Comparison of ENCODE assay signal across 23 cellular contexts in the genomic region with DNA sequence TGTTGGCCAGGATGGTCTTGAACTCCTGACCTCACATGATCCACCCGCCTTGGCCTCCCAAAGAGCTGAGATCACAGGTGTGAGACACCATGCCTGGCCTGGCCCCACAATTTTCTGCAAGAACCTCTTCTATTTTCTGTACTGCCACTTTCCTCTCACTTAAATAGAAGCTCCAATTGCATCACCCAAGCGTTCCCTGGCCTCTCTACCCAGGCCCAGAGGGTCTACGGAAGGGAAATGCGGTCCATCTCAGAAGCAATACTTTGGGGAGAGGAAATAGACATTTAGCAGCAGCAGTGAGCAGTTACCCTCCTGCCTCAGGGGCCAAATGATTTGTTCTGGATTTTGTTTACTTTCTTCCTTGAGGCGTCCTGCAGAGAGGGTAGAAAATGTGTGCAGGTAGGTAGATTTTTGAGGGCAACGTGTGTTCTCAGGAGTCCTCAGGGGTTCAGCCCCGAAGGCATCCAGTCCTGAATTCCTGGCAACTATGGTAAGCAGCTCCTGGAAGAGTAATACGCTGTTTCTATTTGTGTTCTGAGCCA. TPM values are rescaled to one million over a fixed set of nuclear protein-coding genes. Genes with fewer than 3 reads are reported as not detected.
"Had no signal": no experiment of that assay in that cellular context is flagged by ENCODE, and none has a peak within 500 bp of the region (broad histone marks: within the 10 kb centered on the region; RNA-seq: fewer than 3 reads in every experiment).

No MANE protein-coding gene starts in this region.

- H3K36me3 ChIP-seq: cardiac muscle cell, pancreas, thyroid gland, uterus had no signal

- H3K27ac ChIP-seq: cardiac muscle cell, pancreas, thyroid gland, uterus had no signal

- H3K4me1 Mint-ChIP-seq: activated B cell treated with CpG ODN at 0.5 μM for 24 hours; activated CD8-positive, alpha-beta memory T cell treated with anti-CD3 and anti-CD28 coated beads, Interleukin-2, amount 10 ng/mL, durations not matched to agents 7 days and 5 days; activated naive CD8-positive, alpha-beta T cell treated with anti-CD3 and anti-CD28 coated beads, Interleukin-2, amount 10 ng/mL, durations not matched to agents 7 days and 5 days; immature natural killer cell; naive thymus-derived CD4-positive, alpha-beta T cell had no signal

- DNase-seq: activated B cell treated with CpG ODN at 0.5 μM for 24 hours; activated CD4-positive, alpha-beta memory T cell treated with anti-CD3 and anti-CD28 coated beads for 36 hours; activated CD4-positive, alpha-beta T cell treated with anti-CD3 and anti-CD28 coated beads for 4 hours; activated CD8-positive, alpha-beta memory T cell treated with anti-CD3 and anti-CD28 coated beads, Interleukin-2, amount 10 ng/mL, durations not matched to agents 7 days and 5 days; activated naive CD4-positive, alpha-beta T cell treated with Interleukin-2 at 50 U/mL for 16 hours; activated naive CD8-positive, alpha-beta T cell treated with anti-CD3 and anti-CD28 coated beads, Interleukin-2, amount 10 ng/mL, durations not matched to agents 7 days and 5 days; amygdala; dermis blood vessel endothelial cell; effector memory CD4-positive, alpha-beta T cell; esophagus squamous epithelium; immature natural killer cell; mesenchymal stem cell; naive thymus-derived CD4-positive, alpha-beta T cell; pancreas; stimulated activated CD4-positive, alpha-beta T cell treated with anti-CD3 and anti-CD28 coated beads, Interleukin-12 subunit alpha, Interleukin-12 subunit beta, amount 100 ng/mL, for 4 hours; stimulated activated CD4-positive, alpha-beta T cell treated with anti-CD3 and anti-CD28 coated beads, Interleukin-1b, Interleukin-23, amount 100 ng/mL, for 48 hours; stimulated activated naive CD4-positive, alpha-beta T cell treated with Interleukin-2 at 50 U/mL for 16 hours; thyroid gland; uterus had no signal

- H3K9me3 ChIP-seq: esophagus squamous epithelium, pancreas, thyroid gland, uterus had no signal

- ATAC-seq: activated CD8-positive, alpha-beta memory T cell treated with anti-CD3 and anti-CD28 coated beads, Interleukin-2, amount 10 ng/mL, durations not matched to agents 7 days and 5 days; naive thymus-derived CD4-positive, alpha-beta T cell; pancreas had no signal

- H3K27ac Mint-ChIP-seq: activated B cell treated with CpG ODN at 0.5 μM for 24 hours; activated CD4-positive, alpha-beta memory T cell treated with anti-CD3 and anti-CD28 coated beads for 36 hours; activated CD8-positive, alpha-beta memory T cell treated with anti-CD3 and anti-CD28 coated beads, Interleukin-2, amount 10 ng/mL, durations not matched to agents 7 days and 5 days; activated naive CD8-positive, alpha-beta T cell treated with anti-CD3 and anti-CD28 coated beads, Interleukin-2, amount 10 ng/mL, durations not matched to agents 7 days and 5 days; immature natural killer cell; naive thymus-derived CD4-positive, alpha-beta T cell; T-helper 2 cell treated with Interferon-gamma antibody and Interleukin-4, amounts not matched to agents 5 μg/mL and 100 μg/mL, for 36 hours had no signal

- H3K4me3 ChIP-seq: cardiac muscle cell, esophagus squamous epithelium, pancreas, thyroid gland, uterus had no signal

- H3K27me3 ChIP-seq: pancreas, thyroid gland, uterus had no signal

- FAIRE-seq: endothelial cell of umbilical vein, pancreas had no signal

- H3K36me3 Mint-ChIP-seq: activated CD4-positive, alpha-beta memory T cell treated with anti-CD3 and anti-CD28 coated beads for 36 hours; activated CD8-positive, alpha-beta memory T cell treated with anti-CD3 and anti-CD28 coated beads, Interleukin-2, amount 10 ng/mL, durations not matched to agents 7 days and 5 days; activated naive CD8-positive, alpha-beta T cell treated with anti-CD3 and anti-CD28 coated beads, Interleukin-2, amount 10 ng/mL, durations not matched to agents 7 days and 5 days; immature natural killer cell; naive thymus-derived CD4-positive, alpha-beta T cell had no signal

- H3K4me3 Mint-ChIP-seq: activated B cell treated with CpG ODN at 0.5 μM for 24 hours; activated CD4-positive, alpha-beta memory T cell treated with anti-CD3 and anti-CD28 coated beads for 36 hours; activated CD8-positive, alpha-beta memory T cell treated with anti-CD3 and anti-CD28 coated beads, Interleukin-2, amount 10 ng/mL, durations not matched to agents 7 days and 5 days; activated naive CD8-positive, alpha-beta T cell treated with anti-CD3 and anti-CD28 coated beads, Interleukin-2, amount 10 ng/mL, durations not matched to agents 7 days and 5 days; immature natural killer cell; naive thymus-derived CD4-positive, alpha-beta T cell; T-helper 2 cell treated with Interferon-gamma antibody and Interleukin-4, amounts not matched to agents 5 μg/mL and 100 μg/mL, for 36 hours had no signal

- H3K9me3 Mint-ChIP-seq: activated B cell treated with CpG ODN at 0.5 μM for 24 hours; activated CD4-positive, alpha-beta memory T cell treated with anti-CD3 and anti-CD28 coated beads for 36 hours; activated naive CD8-positive, alpha-beta T cell treated with anti-CD3 and anti-CD28 coated beads, Interleukin-2, amount 10 ng/mL, durations not matched to agents 7 days and 5 days; immature natural killer cell; T-helper 2 cell treated with Interferon-gamma antibody and Interleukin-4, amounts not matched to agents 5 μg/mL and 100 μg/mL, for 36 hours had no signal

- H3K4me1 ChIP-seq: pancreas, thyroid gland, uterus had no signal

RNA-seq across cellular contexts. Expression of a gene that starts 11.0 kb away (rescaled TPM):
- total RNA-seq: activated B cell treated with CpG ODN at 0.5 μM for 24 hours; activated CD4-positive, alpha-beta memory T cell treated with anti-CD3 and anti-CD28 coated beads for 36 hours; activated naive CD8-positive, alpha-beta T cell treated with anti-CD3 and anti-CD28 coated beads, Interleukin-2, amount 10 ng/mL, durations not matched to agents 7 days and 5 days; endothelial cell of umbilical vein; mucosa of gallbladder had no signal
- polyA plus RNA-seq: cardiac muscle cell had no signal
